In the genomic region with DNA sequence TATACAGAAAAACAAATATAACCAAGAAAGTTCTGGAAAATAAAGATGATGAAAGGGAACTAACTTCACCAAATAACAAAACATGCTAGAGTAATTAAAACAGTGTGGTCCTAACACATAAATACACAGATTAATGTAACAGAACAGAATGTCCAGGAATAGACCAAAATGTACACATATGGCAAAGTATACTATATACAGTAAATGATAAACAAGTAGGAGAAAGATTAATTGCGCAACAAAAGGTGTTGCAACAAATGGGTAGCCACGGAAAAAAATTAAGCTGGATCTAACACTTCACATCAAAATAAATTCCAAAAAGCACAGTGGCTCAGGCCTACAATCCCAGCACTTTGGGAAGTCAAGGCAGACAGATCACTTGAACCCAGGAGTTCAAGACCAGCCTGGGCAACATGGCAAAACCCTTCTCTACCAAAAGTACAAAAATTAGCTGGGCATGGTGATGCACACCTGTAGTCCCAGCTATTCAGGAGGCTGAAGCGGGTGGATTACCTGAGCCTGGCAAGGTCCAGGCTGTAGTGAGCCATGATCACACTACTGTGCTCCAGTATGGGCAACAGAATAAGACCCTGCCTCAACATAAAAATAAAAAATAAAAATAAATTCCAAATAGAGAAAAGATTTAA, we compare ENCODE assay signal across 23 cellular contexts. TPM values are rescaled to one million over a fixed set of nuclear protein-coding genes. Genes with fewer than 3 reads are reported as not detected.
DNase-seq lines count a peak whose midpoint lies in the region; ATAC-seq, FAIRE-seq and TF ChIP-seq lines count a peak whose summit lies in the region.
"Had no signal": no experiment of that assay in that cellular context is flagged by ENCODE, and none has a peak within 500 bp of the region (broad histone marks: within the 10 kb centered on the region; RNA-seq: fewer than 3 reads in every experiment).

No MANE protein-coding gene starts in this region.

- DNase-seq in CD1c-positive myeloid dendritic cell (ENCODE audit: extremely low spot score) (peak; percentile 15), MV-4-11 (lab: John Stamatoyannopoulos, UW) (peak; percentile 19), esophagus squamous epithelium (lab: John Stamatoyannopoulos, UW) (no peak), HTR-8/SVneo (ENCODE audit: insufficient read length, low spot score) (no peak)
- DNase-seq: activated CD4-positive, alpha-beta T cell treated with anti-CD3 and anti-CD28 coated beads, Interleukin-2, amount 50 U/mL, for 1 hour; activated CD8-positive, alpha-beta memory T cell treated with anti-CD3 and anti-CD28 coated beads, Interleukin-2, amount 50 U/mL, for 48 hours; Caco-2; effector CD4-positive, alpha-beta T cell; EL; lower lobe of right lung; NCI-H187 treated with DMSO at 0.1 percent for 48 hours; NCI-H446; occipital lobe; sigmoid colon; stimulated activated naive CD4-positive, alpha-beta T cell treated with Interleukin-2 at 50 U/mL for 16 hours; T-helper 1 cell; transverse colon had no signal

- TF ChIP-seq CTCF in esophagus squamous epithelium (IDR thresholded peaks at IDR 0.05) = no peak
- TF ChIP-seq CTCF in neutrophil (IDR thresholded peaks at IDR 0.05) = no peak

- ATAC-seq in GM18870 (IDR thresholded peaks at IDR 0.05; ENCODE audit: unreplicated experiment) (no peak), GM18867 (IDR thresholded peaks at IDR 0.05; ENCODE audit: unreplicated experiment) (no peak), HG02571 (IDR thresholded peaks at IDR 0.05; ENCODE audit: unreplicated experiment) (no peak)
- ATAC-seq: lower lobe of right lung had no signal

- intact Hi-C loops in esophagus squamous epithelium (cut with DNase I) = no loop called here

- WGBS in esophagus squamous epithelium, 2 donors = 62 to 70% methylated on average over 3 of the region's 3 CpGs

- H3K27me3 ChIP-seq in esophagus squamous epithelium (no peaks in the 10 kb centered on the region), neutrophil (no peaks in the 10 kb centered on the region)
- H3K27me3 ChIP-seq: sigmoid colon, transverse colon had no signal

- H3K4me1 ChIP-seq in esophagus squamous epithelium (peaks cover 0 to 53% (median 23%) of the 10 kb centered on the region in 3 donors), neutrophil (ENCODE audit: control insufficient read depth in 1 of 2, insufficient read depth in 1 of 2, low read depth in 1 of 2, low read length in 1 of 2) (peaks cover 4 to 6% of the 10 kb centered on the region in 2 experiments)

- H3K27ac ChIP-seq in esophagus squamous epithelium (peak overlapping the region in 3 of 4 donors; percentile 41 to 69 (median 51)), neutrophil (peak overlapping the region; percentile 38)
- H3K27ac ChIP-seq: lower lobe of right lung, sigmoid colon had no signal

- H3K9me3 ChIP-seq in esophagus squamous epithelium (peaks cover 0 to 8% (median 0%) of the 10 kb centered on the region in 3 donors), neutrophil (no peaks in the 10 kb centered on the region)
- H3K9me3 ChIP-seq: lower lobe of right lung, sigmoid colon, transverse colon had no signal

- no peak for TF ChIP-seq POLR2A in esophagus squamous epithelium (IDR thresholded peaks at IDR 0.05)

- H3K36me3 ChIP-seq in esophagus squamous epithelium (peaks cover 0 to 14% (median 0%) of the 10 kb centered on the region in 3 donors), neutrophil (no peaks in the 10 kb centered on the region)
- H3K36me3 ChIP-seq: lower lobe of right lung, sigmoid colon, transverse colon had no signal

- H3K4me3 ChIP-seq in esophagus squamous epithelium (no peak overlapping the region), neutrophil (ENCODE audit: low read depth in 1 of 2, low read length in 1 of 2) (no peak overlapping the region)
- H3K4me3 ChIP-seq: lower lobe of right lung, sigmoid colon, transverse colon had no signal

- FAIRE-seq in HTR-8/SVneo (lab: Jason Lieb, UNC) = no peak
- FAIRE-seq: GM18507, islet of Langerhans had no signal

RNA-seq across cellular contexts. Expression of a gene that starts 19.8 kb away (rescaled TPM):
- total RNA-seq in esophagus squamous epithelium = 100 to 1,000 TPM in 1 of 4 donors, 10 to 100 TPM in 3; 68.7 to 108 (median 79.5) TPM

RNA-seq across cellular contexts. Expression of a gene that starts 57.6 kb away (rescaled TPM):
- 10 to 100 TPM in 3 of 4 donors, 1 to 10 TPM in 1; 9.1 to 22.3 (median 21.3) TPM for total RNA-seq in esophagus squamous epithelium

Comparison
In these comparisons a context has a peak if more than half of its experiments do, and no peak if none do; other contexts are left out.
1. DNase-seq: peak in CD1c-positive myeloid dendritic cell (single experiment) and MV-4-11 (single experiment); none in esophagus squamous epithelium (single experiment) and HTR-8/SVneo (single experiment).